ENCODE assay signal across 21 cellular contexts in the genomic region with DNA sequence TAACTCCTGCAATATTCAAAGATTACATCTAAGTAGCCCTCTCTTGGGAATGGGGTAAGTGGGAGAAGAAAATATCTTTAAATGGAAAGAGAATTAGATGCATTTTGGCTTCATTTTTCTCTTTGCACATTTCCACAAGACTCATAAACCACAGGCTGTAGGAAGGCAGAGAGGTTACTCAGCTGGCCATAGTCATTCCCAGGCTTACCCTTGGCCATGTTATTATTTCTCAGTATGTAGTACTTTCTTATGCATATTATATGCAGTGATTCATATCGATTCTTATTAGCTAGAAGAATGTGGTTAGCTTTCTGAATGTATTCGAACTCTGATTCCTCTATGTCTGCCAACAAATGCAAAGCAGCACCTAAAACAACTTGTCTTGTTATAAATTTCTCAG.
"Had no signal": no experiment of that assay in that cellular context is flagged by ENCODE, and none has a peak within 500 bp of the region (broad histone marks: within the 10 kb centered on the region; RNA-seq: fewer than 3 reads in every experiment).

No MANE protein-coding gene starts in this region.

- H3K27ac ChIP-seq: ascending aorta, left lung, neutrophil, right atrium auricular region, suprapubic skin had no signal

- FAIRE-seq: kidney had no signal

- H3K4me3 ChIP-seq: ascending aorta, left lung, right atrium auricular region, smooth muscle cell, suprapubic skin had no signal

- H3K4me1 ChIP-seq: ascending aorta, left lung, right atrium auricular region, suprapubic skin had no signal

- H3K4me2 ChIP-seq: smooth muscle cell had no signal

- H3K27me3 ChIP-seq: ascending aorta, left lung, neutrophil, right atrium auricular region, suprapubic skin had no signal

- H3K4me3 Mint-ChIP-seq: activated naive CD4-positive, alpha-beta T cell treated with anti-CD3 and anti-CD28 coated beads for 36 hours; activated naive CD8-positive, alpha-beta T cell treated with anti-CD3 and anti-CD28 coated beads, Interleukin-2, amount 50 U/mL, for 24 hours; activated T-helper 17 cell treated with anti-CD3 and anti-CD28 coated beads, Interleukin-2, amount 50 U/mL, for 72 hours; effector memory CD8-positive, alpha-beta T cell; memory B cell; naive thymus-derived CD8-positive, alpha-beta T cell had no signal

- DNase-seq: activated CD4-positive, alpha-beta T cell treated with anti-CD3 and anti-CD28 coated beads, Interleukin-2, amount 50 U/mL, for 48 hours; activated CD4-positive, CD25-positive, alpha-beta regulatory T cell treated with anti-CD3 and anti-CD28 coated beads, Interleukin-2, amount 50 U/mL, for 72 hours; activated naive CD4-positive, alpha-beta T cell treated with anti-CD3 and anti-CD28 coated beads for 36 hours; activated naive CD8-positive, alpha-beta T cell treated with anti-CD3 and anti-CD28 coated beads, Interleukin-2, amount 50 U/mL, for 24 hours; dermis blood vessel endothelial cell; effector memory CD8-positive, alpha-beta T cell; hypothalamus; kidney; left lung; naive thymus-derived CD8-positive, alpha-beta T cell; stimulated activated naive CD8-positive, alpha-beta T cell treated with anti-CD3 and anti-CD28 coated beads, Interleukin-15, Interleukin-2, amounts not matched to agents 100 U/mL and 50 U/mL, for 24 hours; T-helper 1 cell; T1000; trophoblast cell had no signal

- H3K36me3 ChIP-seq: ascending aorta, left lung, neutrophil, right atrium auricular region, suprapubic skin had no signal

- H3K4me1 Mint-ChIP-seq: activated naive CD8-positive, alpha-beta T cell treated with anti-CD3 and anti-CD28 coated beads, Interleukin-2, amount 50 U/mL, for 24 hours; activated T-helper 17 cell treated with anti-CD3 and anti-CD28 coated beads, Interleukin-2, amount 50 U/mL, for 72 hours; memory B cell; naive thymus-derived CD8-positive, alpha-beta T cell had no signal

- H3K36me3 Mint-ChIP-seq: memory B cell; naive thymus-derived CD8-positive, alpha-beta T cell had no signal

- H3K9me3 Mint-ChIP-seq: activated naive CD4-positive, alpha-beta T cell treated with anti-CD3 and anti-CD28 coated beads for 36 hours; activated naive CD8-positive, alpha-beta T cell treated with anti-CD3 and anti-CD28 coated beads, Interleukin-2, amount 50 U/mL, for 24 hours; effector memory CD8-positive, alpha-beta T cell; naive thymus-derived CD8-positive, alpha-beta T cell had no signal

- H3K9me3 ChIP-seq: ascending aorta, left lung, neutrophil, right atrium auricular region, suprapubic skin had no signal

- H3K27ac Mint-ChIP-seq: activated naive CD4-positive, alpha-beta T cell treated with anti-CD3 and anti-CD28 coated beads for 36 hours; activated naive CD8-positive, alpha-beta T cell treated with anti-CD3 and anti-CD28 coated beads, Interleukin-2, amount 50 U/mL, for 24 hours; activated T-helper 17 cell treated with anti-CD3 and anti-CD28 coated beads, Interleukin-2, amount 50 U/mL, for 72 hours; effector memory CD8-positive, alpha-beta T cell; memory B cell; naive thymus-derived CD8-positive, alpha-beta T cell had no signal

- H3K27me3 Mint-ChIP-seq: activated naive CD8-positive, alpha-beta T cell treated with anti-CD3 and anti-CD28 coated beads, Interleukin-2, amount 50 U/mL, for 24 hours; effector memory CD8-positive, alpha-beta T cell had no signal
